In the genomic region with DNA sequence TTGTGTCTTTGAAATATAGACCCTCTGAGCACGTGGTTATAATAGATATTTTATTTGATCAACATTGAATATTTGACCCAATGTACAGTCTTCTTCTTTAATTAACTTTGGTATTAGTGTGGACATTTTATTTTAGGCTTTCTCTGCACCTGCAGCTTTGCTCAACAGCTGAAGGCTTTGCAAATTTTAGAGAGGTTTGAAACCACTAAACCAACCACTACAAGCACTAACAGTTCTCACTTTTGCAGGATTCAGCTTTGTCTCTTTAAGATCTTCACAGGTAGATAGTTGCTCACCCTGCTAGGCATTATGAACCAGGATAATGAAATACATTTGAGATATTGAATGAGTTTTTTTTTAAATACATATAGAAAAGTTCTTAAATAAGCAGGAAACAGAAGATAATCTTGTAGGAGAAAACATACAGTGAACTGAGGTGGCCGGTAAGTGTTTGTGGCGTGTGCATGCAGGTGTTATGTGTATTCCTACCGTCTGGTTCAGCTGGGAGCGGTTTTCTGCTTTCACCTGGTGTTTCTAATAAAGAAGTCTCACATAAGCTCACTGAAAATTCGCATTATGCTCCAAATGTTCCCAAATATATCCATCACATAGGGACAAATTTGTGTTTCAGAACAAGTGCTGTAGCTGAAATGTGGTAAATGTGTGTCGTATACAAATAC, we compare ENCODE assay signal across 25 cellular contexts.
"Had no signal": no experiment of that assay in that cellular context is flagged by ENCODE, and none has a peak within 500 bp of the region (broad histone marks: within the 10 kb centered on the region; RNA-seq: fewer than 3 reads in every experiment).

No MANE protein-coding gene starts in this region.

- H3K27ac Mint-ChIP-seq: T-helper 17 cell had no signal

- H3K4me3 Mint-ChIP-seq: T-helper 17 cell had no signal

- DNase-seq: IMR-90; Kasumi-1; KG1; MV-4-11; NCI-H1092; NCI-H1105 treated with DMSO at 0.1 percent for 48 hours; NCI-H1417 treated with DMSO at 0.1 percent for 48 hours; NCI-H146; NCI-H1694 treated with DMSO at 0.1 percent for 48 hours; NCI-H1930; NCI-H2081; NCI-H2171; NCI-H226; NCI-H446; NCI-H510A; NCI-H524 treated with DMSO at 0.1 percent for 48 hours; NCI-H69; NCI-H774; NK-92 treated with Interleukin-12 subunit alpha and Interleukin-12 subunit beta, amount 100 ng/mL, for 24 hours; SHP77; SK-N-SH; T-helper 1 cell; T-helper 17 cell had no signal

- H3K27ac ChIP-seq: RWPE1 had no signal

- H3K4me1 Mint-ChIP-seq: T-helper 17 cell had no signal

- H3K9me3 ChIP-seq: SK-N-SH had no signal

- H3K4me2 ChIP-seq: SK-N-SH had no signal

- ATAC-seq: HepG2, T-helper 17 cell had no signal

- H3K9ac ChIP-seq: SK-N-SH had no signal

- H3K27me3 Mint-ChIP-seq: T-helper 17 cell had no signal

- H3K9me2 ChIP-seq: SK-N-SH had no signal
